18 cellular contexts compared by ENCODE assay signal in genomic region chr2:197135806-197136205, GRCh38.
DNase-seq lines count a peak whose midpoint lies in the region; ATAC-seq and TF ChIP-seq lines count a peak whose summit lies in the region.
"Had no signal": no experiment of that assay in that cellular context is flagged by ENCODE, and none has a peak within 500 bp of the region (broad histone marks: within the 10 kb centered on the region; RNA-seq: fewer than 3 reads in every experiment).

No MANE protein-coding gene starts in this region.

- H3T11ph ChIP-seq in H9 (ENCODE audit: low read length), result no peak overlapping the region

- H3K79me2 ChIP-seq in H9 (ENCODE audit: insufficient read depth, low read length), result no peaks in the 10 kb centered on the region

- H3K23me2 ChIP-seq in H9 (ENCODE audit: insufficient read length, low read depth, low read length, poor library complexity, severe bottlenecking), result no peaks in the 10 kb centered on the region

- peaks cover 65% of the 10 kb centered on the region for H3K36me3 Mint-ChIP-seq in CD8-positive, alpha-beta T cell
- no peaks in the 10 kb centered on the region; a peak in 1 of 7 replicates for H3K36me3 Mint-ChIP-seq in H9 (ENCODE audit: insufficient read depth in 1 of 3, low read depth in 3 of 3)
- H3K36me3 Mint-ChIP-seq in activated naive CD8-positive, alpha-beta T cell, result peaks cover 29% of the 10 kb centered on the region
- H3K36me3 Mint-ChIP-seq in naive B cell, result peaks cover 28 to 34% of the 10 kb centered on the region in 2 donors
- H3K36me3 Mint-ChIP-seq: neural progenitor cell had no signal

- H3K27ac ChIP-seq in CD8-positive, alpha-beta T cell (ENCODE audit: low read depth, low read length), result no peak overlapping the region
- H3K27ac ChIP-seq in H9 (ENCODE audit: insufficient read length, low read depth, low read length), result no peak overlapping the region
- H3K27ac ChIP-seq: neural progenitor cell, VCaP had no signal

- H3K36me3 ChIP-seq in CD8-positive, alpha-beta T cell (ENCODE audit: insufficient read depth, low read length), result peaks cover 28% of the 10 kb centered on the region
- H3K36me3 ChIP-seq: neural progenitor cell had no signal

- H2BK5ac ChIP-seq in H9 (ENCODE audit: insufficient read length, low read length), result no peak overlapping the region

- CTCF ChIA-PET in CD8-positive, alpha-beta T cell (lab: Charles Lee), result interaction anchor here (1.2 to 4.8 kb wide), 3 partner anchors 22 to 192 kb away, joined by 3 to 33 read pairs (median 6); no protein-coding TSS in a partner anchor

- H2BK15ac ChIP-seq in H9 (ENCODE audit: low read depth, low read length), result no peak overlapping the region

- H2AFZ ChIP-seq in H9 (ENCODE audit: low read length), result no peak overlapping the region
- H2AFZ ChIP-seq: neural progenitor cell had no signal

- peaks cover 89% of the 10 kb centered on the region for H3K4me1 ChIP-seq in CD8-positive, alpha-beta T cell (ENCODE audit: insufficient read depth, low read length)
- no peaks in the 10 kb centered on the region; the same call in 1 of the 2 replicates for H3K4me1 ChIP-seq in H9 (ENCODE audit: insufficient read depth, low read length)

- H3K4me3 Mint-ChIP-seq in CD8-positive, alpha-beta T cell, result no peak overlapping the region
- no peak overlapping the region for H3K4me3 Mint-ChIP-seq in H9
- peak overlapping the region; percentile 41 for H3K4me3 Mint-ChIP-seq in activated naive CD8-positive, alpha-beta T cell
- peak overlapping the region in 2 of 8 donors; percentile 3 to 4 for H3K4me3 Mint-ChIP-seq in naive B cell
- H3K4me3 Mint-ChIP-seq: neural progenitor cell had no signal

- H3K9ac ChIP-seq in H9 (ENCODE audit: extremely low read depth, insufficient read length, low read length), result no peak overlapping the region
- H3K9ac ChIP-seq: neural progenitor cell had no signal

- no peak overlapping the region for H2BK20ac ChIP-seq in H9 (ENCODE audit: low read depth, low read length, poor library complexity, severe bottlenecking)

- peak overlapping the region; percentile 80 for H3K27ac Mint-ChIP-seq in CD8-positive, alpha-beta T cell
- no peak overlapping the region for H3K27ac Mint-ChIP-seq in H9
- H3K27ac Mint-ChIP-seq in activated naive CD8-positive, alpha-beta T cell, result peak overlapping the region; percentile 91
- peak overlapping the region; percentile 30 to 97 (median 94) for H3K27ac Mint-ChIP-seq in naive B cell
- H3K27ac Mint-ChIP-seq: neural progenitor cell had no signal

- H3K79me1 ChIP-seq in H9 (ENCODE audit: insufficient read depth, low read depth, low read length, poor library complexity, severe bottlenecking), result no peaks in the 10 kb centered on the region

- no peaks in the 10 kb centered on the region for H3K27me3 ChIP-seq in CD8-positive, alpha-beta T cell (ENCODE audit: insufficient read depth, low read length)
- no peaks in the 10 kb centered on the region for H3K27me3 ChIP-seq in H9 (ENCODE audit: insufficient read depth, low read length)
- H3K27me3 ChIP-seq: neural progenitor cell had no signal

- no peak overlapping the region for H3K56ac ChIP-seq in H9 (ENCODE audit: insufficient read length, low read depth, low read length)

- H3K23ac ChIP-seq in H9 (ENCODE audit: insufficient read length, low read depth, low read length), result no peak overlapping the region

- no peak overlapping the region for H4K5ac ChIP-seq in H9 (ENCODE audit: insufficient read length, low read depth, low read length)

- no peak overlapping the region for H3K4me2 ChIP-seq in H9 (ENCODE audit: insufficient read depth, insufficient read length, low read length)
- H3K4me2 ChIP-seq: neural progenitor cell had no signal

- H3K14ac ChIP-seq in H9 (ENCODE audit: insufficient read depth, low read length), result no peak overlapping the region

- no peak for DNase-seq in CD8-positive, alpha-beta T cell
- DNase-seq in H9 (peak; percentile 31), naive B cell (no peak), glomerular visceral epithelial cell (ENCODE audit: extremely low spot score) (no peak), GM10266 (ENCODE audit: extremely low spot score) (no peak), NCI-H2196 (lab: John Stamatoyannopoulos, UW; ENCODE audit: unreplicated experiment) (no peak)
- DNase-seq in effector CD8-positive, alpha-beta T cell (lab: John Stamatoyannopoulos, UW), result no peak
- DNase-seq: activated effector memory CD4-positive, alpha-beta T cell treated with anti-CD3 and anti-CD28 coated beads, Interleukin-2, amount 50 U/mL, for 16 hours; DMS 273 treated with DMSO at 0.1 percent for 48 hours; hypothalamus; NCI-H2107; NCI-H524 treated with DMSO at 0.1 percent for 48 hours; Right ventricle myocardium superior; small intestine; stimulated activated CD4-positive, alpha-beta T cell treated with anti-CD3 and anti-CD28 coated beads, Interleukin-2, amount 100 ng/mL, for 48 hours had no signal

- H3K18ac ChIP-seq in H9 (ENCODE audit: insufficient read length, low read depth, low read length), result no peak overlapping the region

- intact Hi-C loops in CD8-positive, alpha-beta T cell (cut with DNase I, micrococcal nuclease), result loop anchor here in 1 of 2 experiments (2.0 kb wide), 1 partner anchor 17 kb away; no protein-coding TSS in a partner anchor

- no peak for ATAC-seq in CD8-positive, alpha-beta T cell
- ATAC-seq in naive B cell (ENCODE audit: low read depth in 2 of 2), result no peak

- POLR2A ChIA-PET in CD8-positive, alpha-beta T cell (lab: Charles Lee), result interaction anchor here (0.9 to 1.4 kb wide), 3 partner anchors 9 to 32 kb away, joined by 3 to 5 read pairs (median 4); no protein-coding TSS in a partner anchor

- no peak overlapping the region for H4K8ac ChIP-seq in H9 (replicated peaks; ENCODE audit: insufficient read length, low read depth, low read length)

- no peak overlapping the region for H4K91ac ChIP-seq in H9 (ENCODE audit: insufficient read length, low read depth, low read length)

- H3K4me1 Mint-ChIP-seq in CD8-positive, alpha-beta T cell (ENCODE audit: low read depth), result peaks cover 91% of the 10 kb centered on the region
- H3K4me1 Mint-ChIP-seq in H9 (peaks cover 15 to 17% of the 10 kb centered on the region in 2 experiments), naive B cell (peaks cover 69 to 91% (median 87%) of the 10 kb centered on the region in 3 donors)
- peaks cover 90% of the 10 kb centered on the region for H3K4me1 Mint-ChIP-seq in activated naive CD8-positive, alpha-beta T cell (ENCODE audit: low read depth)

- H2AK5ac ChIP-seq in H9 (ENCODE audit: insufficient read length, low read length), result no peak overlapping the region

- no peaks in the 10 kb centered on the region for H3K27me3 Mint-ChIP-seq in CD8-positive, alpha-beta T cell (ENCODE audit: low read depth)
- H3K27me3 Mint-ChIP-seq in H9 (ENCODE audit: low read depth) (no peaks in the 10 kb centered on the region), naive B cell (no peaks in the 10 kb centered on the region)
- no peaks in the 10 kb centered on the region for H3K27me3 Mint-ChIP-seq in activated naive CD8-positive, alpha-beta T cell

- H2BK120ac ChIP-seq in H9 (ENCODE audit: low read depth, low read length, poor library complexity, severe bottlenecking), result no peak overlapping the region

- no peaks in the 10 kb centered on the region for H4K20me1 ChIP-seq in H9 (ENCODE audit: control insufficient read depth, insufficient read depth, insufficient read length)

- WGBS in H9 (ENCODE audit: extremely low coverage, insufficient read length, low lambda C conversion rate), result no CpG with 5 or more reads among the region's 1 CpG

- no peak for TF ChIP-seq CTCF in CD8-positive, alpha-beta T cell (IDR thresholded peaks at IDR 0.05)
- TF ChIP-seq CTCF in H9 (conservative IDR thresholded peaks at IDR 0.05) (no peak), GM10266 (IDR thresholded peaks at IDR 0.05; ENCODE audit: control insufficient read depth, insufficient read depth, low read depth, missing control alignments) (no peak)

- no peak overlapping the region for H3K4ac ChIP-seq in H9 (ENCODE audit: low read depth, low read length)

- H2BK12ac ChIP-seq in H9 (ENCODE audit: insufficient read length, low read depth, low read length), result no peak overlapping the region

- H3K4me3 ChIP-seq in CD8-positive, alpha-beta T cell (ENCODE audit: low read depth, low read length), result no peak overlapping the region
- H3K4me3 ChIP-seq: neural progenitor cell had no signal

- H3K9me3 ChIP-seq in CD8-positive, alpha-beta T cell (ENCODE audit: low read length), result no peaks in the 10 kb centered on the region
- no peaks in the 10 kb centered on the region for H3K9me3 ChIP-seq in H9 (ENCODE audit: control insufficient read depth, low read depth, low read length)

- H3K9me3 Mint-ChIP-seq in CD8-positive, alpha-beta T cell, result no peaks in the 10 kb centered on the region
- H3K9me3 Mint-ChIP-seq in H9, result no peaks in the 10 kb centered on the region
- no peaks in the 10 kb centered on the region for H3K9me3 Mint-ChIP-seq in activated naive CD8-positive, alpha-beta T cell (ENCODE audit: low read depth)
- no peaks in the 10 kb centered on the region for H3K9me3 Mint-ChIP-seq in naive B cell
- H3K9me3 Mint-ChIP-seq: neural progenitor cell had no signal

Comparison
In these comparisons a context has a peak if more than half of its experiments do, and no peak if none do; other contexts are left out.
1. H3K27ac Mint-ChIP-seq: peak in CD8-positive, alpha-beta T cell (single experiment), activated naive CD8-positive, alpha-beta T cell (single experiment) and naive B cell (6 of 6); none in H9 (0 of 3).